1 cellular context compared by ENCODE assay signal in the genomic region with DNA sequence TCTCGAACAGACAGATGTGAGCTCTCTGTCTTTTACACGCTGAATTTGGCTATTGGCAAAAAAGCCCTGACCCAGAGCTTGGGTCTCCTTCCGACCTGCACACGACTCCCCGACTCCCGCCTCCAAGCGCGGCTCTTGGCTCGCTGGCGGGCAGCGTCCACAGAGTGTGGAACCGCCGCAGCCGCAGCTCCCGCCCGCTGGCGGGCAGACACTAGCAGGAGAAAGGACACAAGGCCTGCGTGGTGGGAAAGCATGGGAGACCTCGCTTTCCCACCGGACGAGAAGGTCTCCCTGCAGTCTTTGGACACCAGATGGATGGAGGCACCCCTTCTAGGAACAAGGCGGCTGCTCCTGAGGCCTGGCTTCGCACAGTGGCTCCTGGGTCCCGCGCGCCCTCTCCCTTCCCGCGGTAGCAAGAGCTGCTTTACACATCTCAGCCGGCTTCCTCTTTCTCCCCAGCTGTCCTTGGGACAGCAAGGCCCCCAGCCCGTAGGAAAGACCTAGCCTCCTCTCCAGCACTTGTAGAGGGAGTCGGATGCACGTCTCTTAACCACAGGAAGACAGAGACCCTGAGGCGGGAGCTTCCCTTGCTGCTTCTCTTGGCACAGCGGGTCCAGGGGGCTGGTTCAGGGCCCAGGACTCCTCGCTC.
TF ChIP-seq lines count a peak whose summit lies in the region.

No MANE protein-coding gene starts in this region.

TF ChIP-seq in liver, 16 proteins besides CTCF, POLR2A, EP300 and RAD21 (continued from another document):
- TF ChIP-seq, protein P1, sequence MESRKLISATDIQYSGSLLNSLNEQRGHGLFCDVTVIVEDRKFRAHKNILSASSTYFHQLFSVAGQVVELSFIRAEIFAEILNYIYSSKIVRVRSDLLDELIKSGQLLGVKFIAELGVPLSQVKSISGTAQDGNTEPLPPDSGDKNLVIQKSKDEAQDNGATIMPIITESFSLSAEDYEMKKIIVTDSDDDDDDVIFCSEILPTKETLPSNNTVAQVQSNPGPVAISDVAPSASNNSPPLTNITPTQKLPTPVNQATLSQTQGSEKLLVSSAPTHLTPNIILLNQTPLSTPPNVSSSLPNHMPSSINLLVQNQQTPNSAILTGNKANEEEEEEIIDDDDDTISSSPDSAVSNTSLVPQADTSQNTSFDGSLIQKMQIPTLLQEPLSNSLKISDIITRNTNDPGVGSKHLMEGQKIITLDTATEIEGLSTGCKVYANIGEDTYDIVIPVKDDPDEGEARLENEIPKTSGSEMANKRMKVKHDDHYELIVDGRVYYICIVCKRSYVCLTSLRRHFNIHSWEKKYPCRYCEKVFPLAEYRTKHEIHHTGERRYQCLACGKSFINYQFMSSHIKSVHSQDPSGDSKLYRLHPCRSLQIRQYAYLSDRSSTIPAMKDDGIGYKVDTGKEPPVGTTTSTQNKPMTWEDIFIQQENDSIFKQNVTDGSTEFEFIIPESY (IDR thresholded peaks at IDR 0.05): no peak
- no peak for TF ChIP-seq ATF3 (IDR thresholded peaks at IDR 0.05)
- no peak for TF ChIP-seq SP1 (IDR thresholded peaks at IDR 0.05)
- no peak for TF ChIP-seq MAX (IDR thresholded peaks at IDR 0.05)
- TF ChIP-seq HNF4G (IDR thresholded peaks at IDR 0.05): no peak
